Comparison of ENCODE assay signal across 27 cellular contexts in the genomic region with DNA sequence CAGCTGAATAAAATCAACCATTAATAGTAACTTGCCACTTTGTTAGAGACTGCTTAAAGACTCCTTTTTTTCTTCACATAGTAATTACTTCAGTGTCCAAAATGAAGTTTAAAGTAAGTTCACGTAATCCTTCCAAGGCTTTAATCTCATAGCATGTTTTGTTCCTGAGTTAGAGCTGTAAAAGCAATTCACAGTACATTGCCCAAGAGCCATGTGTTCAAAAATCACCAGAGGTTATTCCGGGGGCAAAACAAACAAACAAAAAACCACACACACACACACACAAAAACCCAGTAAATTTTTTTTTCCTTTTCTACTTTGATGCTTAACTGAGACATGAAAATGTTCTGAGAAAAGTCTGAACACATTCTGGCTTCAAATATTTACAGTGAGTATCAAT. TPM values are rescaled to one million over a fixed set of nuclear protein-coding genes. Genes with fewer than 3 reads are reported as not detected.
A peak's percentile ranks its signal among the peaks of the same experiment; 100 is the strongest.
DNase-seq lines count a peak whose midpoint lies in the region; FAIRE-seq lines count a peak whose summit lies in the region.
"Had no signal": no experiment of that assay in that cellular context is flagged by ENCODE, and none has a peak within 500 bp of the region (broad histone marks: within the 10 kb centered on the region; RNA-seq: fewer than 3 reads in every experiment).

No MANE protein-coding gene starts in this region.

- no peak overlapping the region for H2BK5ac ChIP-seq in mesenchymal stem cell (ENCODE audit: low read depth, low read length, poor library complexity, severe bottlenecking)

- no peaks in the 10 kb centered on the region for H3K4me1 ChIP-seq in mesenchymal stem cell (ENCODE audit: control insufficient read depth, insufficient read depth, low read depth, low read length)
- H3K4me1 ChIP-seq: body of pancreas, colonic mucosa, stomach had no signal

- H3K14ac ChIP-seq in mesenchymal stem cell (ENCODE audit: low read length in 2 of 2): no peak overlapping the region

- no peak overlapping the region for H3K4ac ChIP-seq in mesenchymal stem cell (ENCODE audit: low read depth in 1 of 2, low read length in 2 of 2)

- H2BK120ac ChIP-seq in mesenchymal stem cell (ENCODE audit: low read depth, low read length): no peak overlapping the region

- H3K18ac ChIP-seq in mesenchymal stem cell (ENCODE audit: low read depth in 1 of 2, low read length in 2 of 2): no peak overlapping the region

- 80% methylated on average over 1 of the region's 2 CpGs for WGBS in mesenchymal stem cell

- H2BK12ac ChIP-seq in mesenchymal stem cell (ENCODE audit: low read length in 2 of 2): no peak overlapping the region

- no peaks in the 10 kb centered on the region for H3K36me3 ChIP-seq in mesenchymal stem cell (ENCODE audit: control insufficient read depth in 1 of 2, insufficient read depth in 2 of 2, low read depth in 1 of 2, low read length in 2 of 2)
- H3K36me3 ChIP-seq: colonic mucosa, neural progenitor cell, stomach, tibial artery had no signal

- no peak overlapping the region for H3K23ac ChIP-seq in mesenchymal stem cell (ENCODE audit: low read length in 2 of 2)

- no peak overlapping the region for H3K4me3 ChIP-seq in mesenchymal stem cell (ENCODE audit: insufficient read depth in 1 of 2, low read depth in 1 of 2, low read length in 2 of 2)
- H3K4me3 ChIP-seq: body of pancreas, colonic mucosa, GM23338, lung, neural progenitor cell, stomach, tibial artery had no signal

- H3K9me3 ChIP-seq in mesenchymal stem cell (ENCODE audit: control insufficient read depth, low read length): no peaks in the 10 kb centered on the region
- H3K9me3 ChIP-seq: body of pancreas, colonic mucosa, SK-N-SH, stomach, tibial artery had no signal

- no peaks in the 10 kb centered on the region for H3K79me1 ChIP-seq in mesenchymal stem cell (replicated peaks; ENCODE audit: low read length, poor library complexity, severe bottlenecking)

- no peak overlapping the region for H3K27ac ChIP-seq in mesenchymal stem cell (ENCODE audit: low read length, poor library complexity, severe bottlenecking)
- H3K27ac ChIP-seq: body of pancreas, colonic mucosa, neural progenitor cell, RWPE1, stomach, tibial artery, VCaP had no signal

- H2BK15ac ChIP-seq in mesenchymal stem cell (ENCODE audit: low read depth, poor library complexity, severe bottlenecking): no peak overlapping the region

- no peak overlapping the region for H2AFZ ChIP-seq in mesenchymal stem cell (ENCODE audit: low read depth, low read length)
- H2AFZ ChIP-seq: GM23338, neural progenitor cell had no signal

- H2AK5ac ChIP-seq in mesenchymal stem cell (ENCODE audit: low read length, severe bottlenecking): no peak overlapping the region

- peak; percentile 73 for FAIRE-seq in colon (lab: Jason Lieb, UNC)
- FAIRE-seq: HTR-8/SVneo had no signal

- no peak overlapping the region for H3K9ac ChIP-seq in mesenchymal stem cell (ENCODE audit: low read length)
- H3K9ac ChIP-seq: neural progenitor cell, SK-N-SH had no signal

- DNase-seq in EH (ENCODE audit: low read depth): peak; percentile 25
- peak; percentile 54 for DNase-seq in LHCN-M2 (ENCODE audit: low read depth)
- peak; percentile 57 for DNase-seq in mesenchymal stem cell
- DNase-seq in OCI-M2 (lab: John Stamatoyannopoulos, UW; ENCODE audit: unreplicated experiment): no peak
- DNase-seq in hippocampal formation (lab: John Stamatoyannopoulos, UW): no peak
- DNase-seq in stimulated activated naive CD4-positive, alpha-beta T cell (lab: John Stamatoyannopoulos, UW): no peak
- no peak for DNase-seq in NCI-H1105 (lab: John Stamatoyannopoulos, UW)
- DNase-seq: activated CD4-positive, alpha-beta T cell treated with anti-CD3 and anti-CD28 coated beads, Interleukin-2, amount 10 ng/mL, durations not matched to agents 24 days and 14 days; body of pancreas; CD4-positive, alpha-beta T cell; colonic mucosa; effector memory CD8-positive, alpha-beta T cell; NCI-H187; NCI-H2171 treated with DMSO at 0.1 percent for 48 hours; NCI-H524 treated with DMSO at 0.1 percent for 48 hours; SK-N-SH; stomach; tibial artery had no signal

- H4K91ac ChIP-seq in mesenchymal stem cell (ENCODE audit: low read length): no peak overlapping the region

- H3K4me2 ChIP-seq in mesenchymal stem cell (ENCODE audit: low read length, poor library complexity, severe bottlenecking): no peak overlapping the region
- H3K4me2 ChIP-seq: GM23338, neural progenitor cell, SK-N-SH had no signal

- no peak overlapping the region for H4K8ac ChIP-seq in mesenchymal stem cell (ENCODE audit: low read length)

- H3K27me3 ChIP-seq in mesenchymal stem cell (ENCODE audit: control insufficient read depth in 1 of 2, insufficient read depth in 1 of 2, low read length in 2 of 2): peaks cover 0 to 4% of the 10 kb centered on the region in 2 experiments
- H3K27me3 ChIP-seq: body of pancreas, colonic mucosa, neural progenitor cell, stomach, tibial artery had no signal

RNA-seq across cellular contexts. Expression of a gene that starts 6.1 kb away (rescaled TPM):
- total RNA-seq in LHCN-M2 (2014; rRNA removed): not detected in 2 replicates
- 0.02 TPM for polyA plus RNA-seq in LHCN-M2 (2012)
- polyA plus RNA-seq in mesenchymal stem cell (2013, experiment 1 of 2): not detected
- not detected for polyA plus RNA-seq in mesenchymal stem cell (2013, experiment 2 of 2)
- total RNA-seq: activated CD4-positive, alpha-beta T cell treated with anti-CD3 and anti-CD28 coated beads, Interleukin-2, amount 10 ng/mL, durations not matched to agents 24 days and 14 days; CD4-positive, alpha-beta T cell; G401; GM23338 had no signal
- polyA plus RNA-seq: SK-N-SH had no signal

RNA-seq across cellular contexts. Expression of a gene that starts 41.3 kb away (rescaled TPM):
- not detected in 2 replicates for total RNA-seq in LHCN-M2 (2014; rRNA removed)
- polyA plus RNA-seq in LHCN-M2 (2012): not detected
- not detected for polyA plus RNA-seq in mesenchymal stem cell (2013, experiment 1 of 2)
- not detected for polyA plus RNA-seq in mesenchymal stem cell (2013, experiment 2 of 2)
- total RNA-seq: CD4-positive, alpha-beta T cell; G401; GM23338; T-helper 2 cell treated with Interferon-gamma antibody and Interleukin-4, amounts not matched to agents 100 ng/mL and 5 ng/mL, for 36 hours had no signal
- polyA plus RNA-seq: SK-N-SH had no signal

Comparison
In these comparisons a context has a peak if more than half of its experiments do, and no peak if none do; other contexts are left out.
1. DNase-seq: peak in EH (single experiment), LHCN-M2 (single experiment) and mesenchymal stem cell (single experiment); none in OCI-M2 (single experiment), hippocampal formation (0 of 2), stimulated activated naive CD4-positive, alpha-beta T cell (0 of 6) and NCI-H1105 (single experiment).